Comparison of ENCODE assay signal across 19 cellular contexts in genomic region chr2:235678712-235679111, GRCh38.
DNase-seq lines count a peak whose midpoint lies in the region; TF ChIP-seq lines count a peak whose summit lies in the region.
"Had no signal": no experiment of that assay in that cellular context is flagged by ENCODE, and none has a peak within 500 bp of the region (broad histone marks: within the 10 kb centered on the region; RNA-seq: fewer than 3 reads in every experiment).

No MANE protein-coding gene starts in this region.

- H2AFZ ChIP-seq in PC-9 (no peak overlapping the region), neural progenitor cell (replicated peaks) (no peak overlapping the region)

- H3K4me1 Mint-ChIP-seq in neural crest cell (peaks cover 39% of the 10 kb centered on the region), immature natural killer cell (peaks cover 27 to 42% of the 10 kb centered on the region in 2 donors), neural progenitor cell (peaks cover 29% of the 10 kb centered on the region)

- no peaks in the 10 kb centered on the region for H3K36me3 Mint-ChIP-seq in neural crest cell (ENCODE audit: low read depth)
- H3K36me3 Mint-ChIP-seq in immature natural killer cell = peaks cover 0 to 9% (median 3%) of the 10 kb centered on the region in 3 donors
- H3K36me3 Mint-ChIP-seq in neural progenitor cell = peaks cover 10% of the 10 kb centered on the region
- H3K36me3 Mint-ChIP-seq: CD8-positive, alpha-beta T cell had no signal

- peaks cover 97% of the 10 kb centered on the region for H3K79me2 ChIP-seq in PC-9 (ENCODE audit: low read depth)
- peaks cover 99% of the 10 kb centered on the region for H3K79me2 ChIP-seq in neural progenitor cell (ENCODE audit: low read depth)

- H3K27ac ChIP-seq in BLaER1 treated with 17β-estradiol and CSF1 and Interleukin-3, amounts not matched to agents 10 nM and 100 nM = no peak overlapping the region
- no peak overlapping the region for H3K27ac ChIP-seq in PC-9
- H3K27ac ChIP-seq in neural progenitor cell = no peak overlapping the region

- H3K4me3 Mint-ChIP-seq in neural crest cell (no peak overlapping the region), immature natural killer cell (no peak overlapping the region), neural progenitor cell (no peak overlapping the region)
- H3K4me3 Mint-ChIP-seq: CD8-positive, alpha-beta T cell had no signal

- H3K4me1 ChIP-seq in BLaER1 treated with 17β-estradiol and CSF1 and Interleukin-3, amounts not matched to agents 10 nM and 100 nM = peaks cover 12 to 91% (median 74%) of the 10 kb centered on the region in 10 experiments
- H3K4me1 ChIP-seq in PC-9 (replicated peaks; ENCODE audit: insufficient read depth) (peaks cover 49% of the 10 kb centered on the region), neural progenitor cell (peaks cover 6% of the 10 kb centered on the region)

- peaks cover 19 to 91% (median 77%) of the 10 kb centered on the region in 11 experiments; a peak in 20 of 22 replicates for H4K20me1 ChIP-seq in BLaER1 treated with 17β-estradiol and CSF1 and Interleukin-3, amounts not matched to agents 10 nM and 100 nM
- H4K20me1 ChIP-seq in PC-9 (ENCODE audit: insufficient read depth) (peaks cover 40% of the 10 kb centered on the region), neural progenitor cell (ENCODE audit: low read depth) (peaks cover 83% of the 10 kb centered on the region)

- no peaks in the 10 kb centered on the region for H3K9me3 ChIP-seq in BLaER1 treated with 17β-estradiol and CSF1 and Interleukin-3, amounts not matched to agents 10 nM and 100 nM (replicated peaks in 1 of 11)
- no peaks in the 10 kb centered on the region for H3K9me3 ChIP-seq in PC-9 (ENCODE audit: insufficient read depth, low read depth)
- H3K9me3 ChIP-seq in neural progenitor cell (ENCODE audit: low read depth) = no peaks in the 10 kb centered on the region

- CTCF ChIA-PET in PC-9 (lab: Charles Lee) = no interaction called here

- H3K27ac Mint-ChIP-seq in neural crest cell (ENCODE audit: unreplicated experiment) = peak overlapping the region; percentile 44
- no peak overlapping the region for H3K27ac Mint-ChIP-seq in immature natural killer cell
- no peak overlapping the region for H3K27ac Mint-ChIP-seq in neural progenitor cell
- H3K27ac Mint-ChIP-seq: CD8-positive, alpha-beta T cell had no signal

- H3K27me3 Mint-ChIP-seq in neural crest cell (ENCODE audit: low read depth) (no peaks in the 10 kb centered on the region), immature natural killer cell (ENCODE audit: low read depth in 3 of 3) (peaks cover 0 to 5% (median 5%) of the 10 kb centered on the region in 3 donors), neural progenitor cell (ENCODE audit: insufficient read depth, low read depth) (peaks cover 4% of the 10 kb centered on the region)

- H3K9me2 ChIP-seq in PC-9 (ENCODE audit: insufficient read depth) = no peaks in the 10 kb centered on the region

- intact Hi-C loops in PC-9 (cut with micrococcal nuclease; ENCODE audit: unreplicated experiment) = loop anchor here (10.0 kb wide), 1 partner anchor 174 kb away; no protein-coding TSS in a partner anchor

- no peak overlapping the region for H3K4me3 ChIP-seq in BLaER1 treated with 17β-estradiol and CSF1 and Interleukin-3, amounts not matched to agents 10 nM and 100 nM
- H3K4me3 ChIP-seq in PC-9 = no peak overlapping the region
- H3K4me3 ChIP-seq in neural progenitor cell = no peak overlapping the region

- peak overlapping the region in 7 of 11 experiments; percentile 10 to 34 (median 15); a peak in 8 of 22 replicates for H3K4me2 ChIP-seq in BLaER1 treated with 17β-estradiol and CSF1 and Interleukin-3, amounts not matched to agents 10 nM and 100 nM
- H3K4me2 ChIP-seq in PC-9 (peak overlapping the region; percentile 2; the same call in 1 of the 2 replicates), neural progenitor cell (no peak overlapping the region)

- TF ChIP-seq CTCF in PC-9 (conservative IDR thresholded peaks at IDR 0.05) (no peak), neural crest cell (conservative IDR thresholded peaks at IDR 0.05) (no peak), neural progenitor cell (IDR thresholded peaks at IDR 0.05) (no peak)

- POLR2A ChIA-PET in PC-9 (lab: Charles Lee; ENCODE audit: unreplicated experiment) = interaction anchor here (0.7 kb wide), 1 partner anchor 71 kb away, joined by 3 read pairs; no protein-coding TSS in a partner anchor

- peaks cover 25% of the 10 kb centered on the region for H3F3A ChIP-seq in PC-9 (ENCODE audit: insufficient read depth, low read depth)
- H3F3A ChIP-seq in neural progenitor cell (ENCODE audit: low read depth) = peaks cover 7% of the 10 kb centered on the region

- no peak overlapping the region for H3K9ac ChIP-seq in BLaER1 treated with 17β-estradiol and CSF1 and Interleukin-3, amounts not matched to agents 10 nM and 100 nM
- no peak overlapping the region for H3K9ac ChIP-seq in neural progenitor cell

- H3K36me3 ChIP-seq in BLaER1 treated with 17β-estradiol and CSF1 and Interleukin-3, amounts not matched to agents 10 nM and 100 nM = 0 out of 22 replicates have a peak, but pooled peaks cover 0 to 4% (median 0%) of the 10 kb centered on the region in 11 experiments
- no peaks in the 10 kb centered on the region for H3K36me3 ChIP-seq in PC-9 (ENCODE audit: low read depth)
- no peaks in the 10 kb centered on the region for H3K36me3 ChIP-seq in neural progenitor cell

- BruUV-seq in PC-9 (replicated peaks; lab: Mats Ljungman, UMichigan) = no TSS peak

- in situ Hi-C loops in G401 (cut with HindIII; ENCODE audit: low sequenced_read_pairs) = no loop called here

- no peaks in the 10 kb centered on the region for H3K9me3 Mint-ChIP-seq in neural crest cell
- H3K9me3 Mint-ChIP-seq in immature natural killer cell = no peaks in the 10 kb centered on the region
- H3K9me3 Mint-ChIP-seq in neural progenitor cell = peaks cover 5% of the 10 kb centered on the region
- H3K9me3 Mint-ChIP-seq: CD8-positive, alpha-beta T cell had no signal

- no peaks in the 10 kb centered on the region for H3K27me3 ChIP-seq in BLaER1 treated with 17β-estradiol and CSF1 and Interleukin-3, amounts not matched to agents 10 nM and 100 nM
- H3K27me3 ChIP-seq in PC-9 (ENCODE audit: insufficient read depth, low read depth) (no peaks in the 10 kb centered on the region), neural progenitor cell (no peaks in the 10 kb centered on the region)

- DNase-seq in G401 (ENCODE audit: low spot score) (peak; percentile 27), PC-9 (no peak), neural crest cell (ENCODE audit: low read depth, low spot score) (no peak), immature natural killer cell (no peak), anterior cingulate cortex (lab: John Stamatoyannopoulos, UW) (no peak), neural progenitor cell (ENCODE audit: low spot score) (no peak)
- DNase-seq: Calu3; CD8-positive, alpha-beta T cell; EL; H7; MM.1S; NCI-H1092; NCI-H1436; NCI-H2029; NCI-H345; NCI-H526; Right ventricle myocardium superior; SW 1271 had no signal
